8 cellular contexts compared by ENCODE assay signal in genomic region chr3:195105841-195106417, GRCh38.
A peak's percentile ranks its signal among the peaks of the same experiment; 100 is the strongest.
DNase-seq lines count a peak whose midpoint lies in the region; TF ChIP-seq lines count a peak whose summit lies in the region.

No MANE protein-coding gene starts in this region.

- peaks cover 11% of the 10 kb centered on the region for H3K4me1 Mint-ChIP-seq in T-helper 2 cell treated with Interferon-gamma antibody and Interleukin-4, amounts not matched to agents 5 μg/mL and 100 μg/mL, for 36 hours (ENCODE audit: low read depth)
- H3K4me1 Mint-ChIP-seq in activated naive CD8-positive, alpha-beta T cell treated with anti-CD3 and anti-CD28 coated beads for 36 hours, result peaks cover 9% of the 10 kb centered on the region
- peaks cover 13 to 23% of the 10 kb centered on the region in 2 donors for H3K4me1 Mint-ChIP-seq in immature natural killer cell

- H3K27ac ChIP-seq in stomach, result peak overlapping the region in 1 of 5 donors; percentile 41

- H3K4me3 Mint-ChIP-seq in T-helper 2 cell treated with Interferon-gamma antibody and Interleukin-4, amounts not matched to agents 5 μg/mL and 100 μg/mL, for 36 hours, result peak overlapping the region; percentile 44
- H3K4me3 Mint-ChIP-seq in activated naive CD8-positive, alpha-beta T cell treated with anti-CD3 and anti-CD28 coated beads for 36 hours, result peak overlapping the region; percentile 58
- H3K4me3 Mint-ChIP-seq in immature natural killer cell, result peak overlapping the region in 4 of 5 donors; percentile 57 to 75 (median 68)

- H3K36me3 Mint-ChIP-seq in T-helper 2 cell treated with Interferon-gamma antibody and Interleukin-4, amounts not matched to agents 5 μg/mL and 100 μg/mL, for 36 hours (ENCODE audit: low read depth), result no peaks in the 10 kb centered on the region
- no peaks in the 10 kb centered on the region for H3K36me3 Mint-ChIP-seq in activated naive CD8-positive, alpha-beta T cell treated with anti-CD3 and anti-CD28 coated beads for 36 hours
- no peaks in the 10 kb centered on the region for H3K36me3 Mint-ChIP-seq in immature natural killer cell

- intact Hi-C loops in stomach (cut with DNase I; ENCODE audit: low total_unique reads), result loop anchor here (5.0 kb wide), 1 partner anchor 424 kb away; no protein-coding TSS in a partner anchor

- no peak for TF ChIP-seq CTCF in stomach (IDR thresholded peaks at IDR 0.05)

- no peaks in the 10 kb centered on the region for H3K36me3 ChIP-seq in stomach

- no peak for TF ChIP-seq EP300 in stomach (IDR thresholded peaks at IDR 0.05)

- WGBS in stomach, 5 donors, result 66 to 80% (median 67%) methylated on average over 12 of the region's 12 CpGs

- H3K27me3 Mint-ChIP-seq in T-helper 2 cell treated with Interferon-gamma antibody and Interleukin-4, amounts not matched to agents 5 μg/mL and 100 μg/mL, for 36 hours (ENCODE audit: low read depth), result no peaks in the 10 kb centered on the region
- H3K27me3 Mint-ChIP-seq in activated naive CD8-positive, alpha-beta T cell treated with anti-CD3 and anti-CD28 coated beads for 36 hours, result no peaks in the 10 kb centered on the region
- H3K27me3 Mint-ChIP-seq in immature natural killer cell (ENCODE audit: low read depth in 3 of 3), result peaks cover 0 to 4% (median 3%) of the 10 kb centered on the region in 3 donors

- peak overlapping the region; percentile 14 to 25 (median 20) for H3K4me3 ChIP-seq in stomach

- no peak for DNase-seq in T-helper 2 cell treated with Interferon-gamma antibody and Interleukin-4, amounts not matched to agents 5 μg/mL and 100 μg/mL, for 36 hours (ENCODE audit: low spot score)
- DNase-seq in T-helper 2 cell, result no peak
- no peak for DNase-seq in activated naive CD8-positive, alpha-beta T cell treated with anti-CD3 and anti-CD28 coated beads for 36 hours
- no peak for DNase-seq in immature natural killer cell
- DNase-seq in stomach, result no peak
- DNase-seq in Ammon's horn (ENCODE audit: low spot score), result no peak
- DNase-seq in NCI-H1048 (lab: John Stamatoyannopoulos, UW), result no peak
- DNase-seq in stimulated activated CD4-positive, alpha-beta T cell treated with anti-CD3 and anti-CD28 coated beads, Interleukin-12 subunit alpha, Interleukin-12 subunit beta, amount 100 ng/mL, for 4 hours, result no peak

- no peaks in the 10 kb centered on the region for H3K9me3 ChIP-seq in stomach

- H3K27ac Mint-ChIP-seq in T-helper 2 cell treated with Interferon-gamma antibody and Interleukin-4, amounts not matched to agents 5 μg/mL and 100 μg/mL, for 36 hours, result no peak overlapping the region
- H3K27ac Mint-ChIP-seq in activated naive CD8-positive, alpha-beta T cell treated with anti-CD3 and anti-CD28 coated beads for 36 hours, result no peak overlapping the region
- no peak overlapping the region for H3K27ac Mint-ChIP-seq in immature natural killer cell

- no peak for TF ChIP-seq POLR2A in stomach (IDR thresholded peaks at IDR 0.05)

- no peaks in the 10 kb centered on the region for H3K27me3 ChIP-seq in stomach

- H3K4me1 ChIP-seq in stomach, result peaks cover 10 to 33% (median 21%) of the 10 kb centered on the region in 4 donors

- no peaks in the 10 kb centered on the region for H3K9me3 Mint-ChIP-seq in T-helper 2 cell treated with Interferon-gamma antibody and Interleukin-4, amounts not matched to agents 5 μg/mL and 100 μg/mL, for 36 hours
- no peaks in the 10 kb centered on the region for H3K9me3 Mint-ChIP-seq in activated naive CD8-positive, alpha-beta T cell treated with anti-CD3 and anti-CD28 coated beads for 36 hours
- H3K9me3 Mint-ChIP-seq in immature natural killer cell, result no peaks in the 10 kb centered on the region
